Comparison of ENCODE assay signal across 16 cellular contexts in genomic region chr14:101980251-101980650, GRCh38. TPM values are rescaled to one million over a fixed set of nuclear protein-coding genes. Genes with fewer than 3 reads are reported as not detected.
A peak's percentile ranks its signal among the peaks of the same experiment; 100 is the strongest.
DNase-seq lines count a peak whose midpoint lies in the region; ATAC-seq and TF ChIP-seq lines count a peak whose summit lies in the region.
"Had no signal": no experiment of that assay in that cellular context is flagged by ENCODE, and none has a peak within 500 bp of the region (broad histone marks: within the 10 kb centered on the region; RNA-seq: fewer than 3 reads in every experiment).

No MANE protein-coding gene starts in this region.

- H3K27ac ChIP-seq in left ventricle myocardium inferior (replicated peaks) (peak overlapping the region; percentile 71), left lung (peak overlapping the region in 1 of 2 donors; percentile 6)
- H3K27ac ChIP-seq: upper lobe of right lung had no signal

- DNase-seq in left ventricle myocardium inferior (no peak), Right ventricle myocardium inferior (ENCODE audit: missing footprints) (no peak), chondrocyte (ENCODE audit: low spot score) (no peak), osteocyte (ENCODE audit: extremely low spot score, unreplicated experiment) (no peak), NCI-H187 (lab: John Stamatoyannopoulos, UW) (no peak), left lung (no peak), natural killer cell (no peak)
- DNase-seq: activated naive CD4-positive, alpha-beta T cell treated with anti-CD3 and anti-CD28 coated beads for 36 hours; kidney; naive thymus-derived CD8-positive, alpha-beta T cell; NCI-H1417; NCI-H510A; T-helper 2 cell; upper lobe of right lung had no signal

- H3K27me3 Mint-ChIP-seq in chondrocyte (ENCODE audit: low read depth) (no peaks in the 10 kb centered on the region), osteocyte (ENCODE audit: unreplicated experiment) (no peaks in the 10 kb centered on the region), natural killer cell (ENCODE audit: low read depth in 2 of 2) (no peaks in the 10 kb centered on the region)
- H3K27me3 Mint-ChIP-seq: naive thymus-derived CD8-positive, alpha-beta T cell had no signal

- no peaks in the 10 kb centered on the region for H3K27me3 ChIP-seq in left ventricle myocardium inferior (ENCODE audit: low read depth)
- H3K27me3 ChIP-seq in left lung, result no peaks in the 10 kb centered on the region
- H3K27me3 ChIP-seq: upper lobe of right lung had no signal

- H3K4me1 ChIP-seq in left ventricle myocardium inferior, result peaks cover 24% of the 10 kb centered on the region
- H3K4me1 ChIP-seq in left lung, result peaks cover 8 to 19% of the 10 kb centered on the region in 2 donors

- no peak for ATAC-seq in Right ventricle myocardium inferior
- ATAC-seq in GM19455 (IDR thresholded peaks at IDR 0.05; ENCODE audit: unreplicated experiment), result no peak
- no peak for ATAC-seq in left lung
- ATAC-seq in natural killer cell, result no peak
- ATAC-seq: naive thymus-derived CD8-positive, alpha-beta T cell had no signal

- H3K27ac Mint-ChIP-seq in chondrocyte (ENCODE audit: unreplicated experiment) (peak overlapping the region; percentile 93), osteocyte (ENCODE audit: unreplicated experiment) (peak overlapping the region; percentile 74), natural killer cell (peak overlapping the region in 1 of 2 donors; percentile 8)

- H3K9me3 Mint-ChIP-seq in chondrocyte (ENCODE audit: low read depth) (no peaks in the 10 kb centered on the region), osteocyte (ENCODE audit: unreplicated experiment) (no peaks in the 10 kb centered on the region), natural killer cell (no peaks in the 10 kb centered on the region)
- H3K9me3 Mint-ChIP-seq: activated naive CD4-positive, alpha-beta T cell treated with anti-CD3 and anti-CD28 coated beads for 36 hours; naive thymus-derived CD8-positive, alpha-beta T cell had no signal

- H3K4me1 Mint-ChIP-seq in chondrocyte (ENCODE audit: low read depth) (peaks cover 50% of the 10 kb centered on the region), osteocyte (ENCODE audit: unreplicated experiment) (peaks cover 27% of the 10 kb centered on the region), natural killer cell (peaks cover 9 to 18% of the 10 kb centered on the region in 2 donors)

- TF ChIP-seq CTCF in left ventricle myocardium inferior (IDR thresholded peaks at IDR 0.05; ENCODE audit: borderline replicate concordance) (no peak), chondrocyte (IDR thresholded peaks at IDR 0.05) (no peak), osteocyte (IDR thresholded peaks at IDR 0.05) (no peak), left lung (IDR thresholded peaks at IDR 0.05) (no peak), natural killer cell (IDR thresholded peaks at IDR 0.05) (no peak)

- H3K4me3 ChIP-seq in left ventricle myocardium inferior, result no peak overlapping the region
- no peak overlapping the region for H3K4me3 ChIP-seq in left lung
- H3K4me3 ChIP-seq: skin epidermis, upper lobe of right lung had no signal

- no peaks in the 10 kb centered on the region for H3K9me3 ChIP-seq in left ventricle myocardium inferior (replicated peaks)
- H3K9me3 ChIP-seq in left lung, result no peaks in the 10 kb centered on the region
- H3K9me3 ChIP-seq: upper lobe of right lung had no signal

- H3K36me3 ChIP-seq in left ventricle myocardium inferior, result peaks cover 89% of the 10 kb centered on the region
- peaks cover 0 to 92% of the 10 kb centered on the region in 2 donors for H3K36me3 ChIP-seq in left lung

- no peak overlapping the region for H3K4me3 Mint-ChIP-seq in chondrocyte (ENCODE audit: unreplicated experiment)
- no peak overlapping the region for H3K4me3 Mint-ChIP-seq in osteocyte (ENCODE audit: unreplicated experiment)
- no peak overlapping the region for H3K4me3 Mint-ChIP-seq in natural killer cell
- H3K4me3 Mint-ChIP-seq: activated naive CD4-positive, alpha-beta T cell treated with anti-CD3 and anti-CD28 coated beads for 36 hours; naive thymus-derived CD8-positive, alpha-beta T cell had no signal

- intact Hi-C loops in left ventricle myocardium inferior (cut with micrococcal nuclease), result no loop called here
- intact Hi-C loops in Right ventricle myocardium inferior (cut with DNase I), result no loop called here
- intact Hi-C loops in left lung (cut with DNase I), result loop anchor here in 1 of 2 donors (2.0 kb wide), 1 partner anchor 57 kb away; no protein-coding TSS in a partner anchor
- intact Hi-C loops in natural killer cell (cut with micrococcal nuclease), result no loop called here

- H3K36me3 Mint-ChIP-seq in chondrocyte (ENCODE audit: low read depth) (peaks cover 38% of the 10 kb centered on the region), osteocyte (ENCODE audit: unreplicated experiment) (peaks cover 47% of the 10 kb centered on the region), natural killer cell (peaks cover 14% of the 10 kb centered on the region)

RNA-seq across cellular contexts. Expression of gene DYNC1H1, which starts 15.9 kb away (rescaled TPM):
- total RNA-seq in left ventricle myocardium inferior (402 TPM), Right ventricle myocardium inferior (348 TPM), chondrocyte (718 to 842 TPM (median 735 TPM) in 3 replicates), osteocyte (821 and 886 TPM in 2 replicates), left lung (100 to 1,000 TPM; 492 to 514 TPM), natural killer cell (100 to 1,000 TPM; 313 to 381 (median 349) TPM)
